Comparison of ENCODE assay signal across 26 cellular contexts in genomic region chr1:169764919-169765318, GRCh38. TPM values are rescaled to one million over a fixed set of nuclear protein-coding genes. Genes with fewer than 3 reads are reported as not detected.
DNase-seq lines count a peak whose midpoint lies in the region; ATAC-seq, FAIRE-seq and TF ChIP-seq lines count a peak whose summit lies in the region.
"Had no signal": no experiment of that assay in that cellular context is flagged by ENCODE, and none has a peak within 500 bp of the region (broad histone marks: within the 10 kb centered on the region; RNA-seq: fewer than 3 reads in every experiment).

No MANE protein-coding gene starts in this region.

- peaks cover 0 to 14% (median 3%) of the 10 kb centered on the region in 3 donors for H3K27me3 Mint-ChIP-seq in immature natural killer cell (ENCODE audit: low read depth in 3 of 3)

- no TSS peak for BruUV-seq in K562 (replicated peaks; lab: Mats Ljungman, UMichigan)

- TF ChIP-seq RAD21 in A549 (conservative IDR thresholded peaks at IDR 0.05 in 1 of 2, IDR thresholded peaks at IDR 0.05 in 1 of 2) = no peak
- TF ChIP-seq RAD21 in K562 (CRISPR knock-in tag; conservative IDR thresholded peaks at IDR 0.05 in 1 of 2, IDR thresholded peaks at IDR 0.05 in 1 of 2) = no peak
- TF ChIP-seq RAD21 in liver (IDR thresholded peaks at IDR 0.05) = no peak

- FAIRE-seq in A549 (lab: Jason Lieb, UNC) = no peak
- FAIRE-seq in K562 (lab: Jason Lieb, UNC) = no peak
- FAIRE-seq: G401.6, GM12891, GM19239 had no signal

- H3K27ac ChIP-seq in A549 = no peak overlapping the region
- H3K27ac ChIP-seq in K562 (ENCODE audit: extremely low read depth, low read depth, low read length) = no peak overlapping the region
- peak overlapping the region in 1 of 2 donors; percentile 20 for H3K27ac ChIP-seq in liver (ENCODE audit: low read depth in 1 of 2, low read length in 2 of 2)
- H3K27ac ChIP-seq: 22Rv1, BLaER1 had no signal

- intact Hi-C loops in K562 (cut with micrococcal nuclease) = no loop called here

- no peaks in the 10 kb centered on the region for H3K79me2 ChIP-seq in K562 (ENCODE audit: control insufficient read depth, insufficient read depth, low read length)

- H3K36me3 ChIP-seq in K562 (ENCODE audit: control insufficient read depth, insufficient read depth, low read length) (no peaks in the 10 kb centered on the region), liver (ENCODE audit: control insufficient read depth in 4 of 4, insufficient read depth in 3 of 4, low read depth in 1 of 4, low read length in 3 of 4) (no peaks in the 10 kb centered on the region)
- H3K36me3 ChIP-seq: BE2C, BLaER1 had no signal

- H3K9me3 ChIP-seq in A549 (no peaks in the 10 kb centered on the region), K562 (replicated peaks; ENCODE audit: control insufficient read depth, insufficient read depth, low read depth, low read length) (no peaks in the 10 kb centered on the region), liver (ENCODE audit: control insufficient read depth in 4 of 4, low read length in 3 of 4) (no peaks in the 10 kb centered on the region)
- H3K9me3 ChIP-seq: BE2C, BLaER1 had no signal

- TF ChIP-seq EP300 in A549 (IDR thresholded peaks at IDR 0.05) = no peak
- no peak for TF ChIP-seq EP300 in K562 (IDR thresholded peaks at IDR 0.05; ENCODE audit: low read length)

- CTCF ChIA-PET in A549 (lab: Yijun Ruan, JAX) (interaction anchor here (1.3 kb wide), 1 partner anchor 13 kb away, joined by 3 read pairs; no protein-coding TSS in a partner anchor), K562 (lab: Yijun Ruan, JAX; ENCODE audit: low intra/inter-chr PET ratio) (no interaction called here)

- H3K4me2 ChIP-seq in A549 = no peak overlapping the region
- no peak overlapping the region for H3K4me2 ChIP-seq in K562 (ENCODE audit: insufficient read depth, low read length)
- H3K4me2 ChIP-seq: BLaER1 had no signal

- POLR2A ChIA-PET in A549 (lab: Yijun Ruan, JAX) (no interaction called here), K562 (lab: Yijun Ruan, JAX) (interaction anchor here (1.2 kb wide), 1 partner anchor 10 kb away, joined by 5 read pairs; no protein-coding TSS in a partner anchor)

- H3K4me1 ChIP-seq in A549 = no peaks in the 10 kb centered on the region
- no peaks in the 10 kb centered on the region for H3K4me1 ChIP-seq in K562 (replicated peaks in 1 of 2; ENCODE audit: control insufficient read depth in 2 of 2, insufficient read depth in 2 of 2, low read length in 2 of 2)
- H3K4me1 ChIP-seq in liver (ENCODE audit: control insufficient read depth in 4 of 4, insufficient read depth in 4 of 4, low read length in 3 of 4) = peaks cover 0 to 25% (median 5%) of the 10 kb centered on the region in 4 donors
- H3K4me1 ChIP-seq: BE2C, BLaER1 had no signal

- no peak overlapping the region for H3K4me3 Mint-ChIP-seq in immature natural killer cell
- H3K4me3 Mint-ChIP-seq: CD14-positive monocyte; CD4-positive, alpha-beta memory T cell; CD4-positive, CD25-positive, alpha-beta regulatory T cell; CD8-positive, alpha-beta memory T cell had no signal

- no peak overlapping the region for H3K27ac Mint-ChIP-seq in immature natural killer cell
- H3K27ac Mint-ChIP-seq: CD14-positive monocyte; CD4-positive, alpha-beta memory T cell; CD4-positive, CD25-positive, alpha-beta regulatory T cell; CD8-positive, alpha-beta memory T cell had no signal

- H3K4me3 ChIP-seq in A549 (no peak overlapping the region), K562 (no peak overlapping the region), liver (ENCODE audit: low read depth in 1 of 3, low read length in 3 of 3) (peak overlapping the region in 2 of 3 donors; percentile 40 to 47)
- H3K4me3 ChIP-seq: BLaER1 had no signal

- DNase-seq in A549 (ENCODE audit: low read depth in 1 of 2, low spot score in 1 of 2) (no peak), K562 (ENCODE audit: extremely low read depth in 1 of 4, low spot score in 3 of 4) (no peak), immature natural killer cell (no peak), DMS53 (lab: John Stamatoyannopoulos, UW) (no peak), dedifferentiated amniotic fluid mesenchymal stem cell (ENCODE audit: extremely low spot score) (no peak)
- DNase-seq: ACHN; BE2C; C1 segment of cervical spinal cord; CD4-positive, alpha-beta memory T cell; CD4-positive, CD25-positive, alpha-beta regulatory T cell; CD8-positive, alpha-beta memory T cell; COR-L47; DMS 273 treated with DMSO at 0.1 percent for 48 hours; DMS153; DMS79 treated with DMSO at 0.1 percent for 48 hours; GF-D8 had no signal

- 6% methylated on average over 1 of the region's 1 CpG for WGBS in A549 (ENCODE audit: missing lambda C conversion rate)
- 0% methylated on average over 1 of the region's 1 CpG for WGBS in K562 (ENCODE audit: insufficient coverage, low coverage, missing lambda C conversion rate)
- WGBS in liver = 66% methylated on average over 1 of the region's 1 CpG

- no peaks in the 10 kb centered on the region for H3K9me3 Mint-ChIP-seq in immature natural killer cell
- H3K9me3 Mint-ChIP-seq: CD4-positive, alpha-beta memory T cell; CD4-positive, CD25-positive, alpha-beta regulatory T cell; CD8-positive, alpha-beta memory T cell had no signal

- TF ChIP-seq POLR2A in A549 (IDR thresholded peaks at IDR 0.05; ENCODE audit: low read length) (no peak), K562 (conservative IDR thresholded peaks at IDR 0.05) (no peak)

- H2AFZ ChIP-seq in K562 (ENCODE audit: low read depth, low read length) = no peak overlapping the region

- H3K4me1 Mint-ChIP-seq in immature natural killer cell = no peaks in the 10 kb centered on the region
- H3K4me1 Mint-ChIP-seq: CD14-positive monocyte; CD8-positive, alpha-beta memory T cell had no signal

- TF ChIP-seq CTCF in A549 (IDR thresholded peaks at IDR 0.05) (no peak), K562 (IDR thresholded peaks at IDR 0.05 in 2 of 3, conservative IDR thresholded peaks at IDR 0.05 in 1 of 3; ENCODE audit: insufficient read depth in 2 of 3, low read depth in 1 of 3, low read length in 3 of 3) (no peak), liver (IDR thresholded peaks at IDR 0.05; ENCODE audit: low read depth, low read length, missing input control) (no peak)

- no peaks in the 10 kb centered on the region for H3K9me1 ChIP-seq in K562 (ENCODE audit: control insufficient read depth, insufficient read depth, low read length)

- H3K36me3 Mint-ChIP-seq in immature natural killer cell = no peaks in the 10 kb centered on the region
- H3K36me3 Mint-ChIP-seq: CD14-positive monocyte; CD4-positive, alpha-beta memory T cell; CD4-positive, CD25-positive, alpha-beta regulatory T cell had no signal

- in situ Hi-C loops in K562 (cut with MboI) = no loop called here

- ATAC-seq in A549 = no peak
- ATAC-seq in K562 = no peak

- no peaks in the 10 kb centered on the region for H4K20me1 ChIP-seq in K562 (replicated peaks; ENCODE audit: control insufficient read depth, insufficient read depth, low read length)
- H4K20me1 ChIP-seq: BLaER1 had no signal

- no peak overlapping the region for H3K9ac ChIP-seq in K562 (ENCODE audit: insufficient read depth in 1 of 2, low read depth in 2 of 2, low read length in 2 of 2)
- no peak overlapping the region for H3K9ac ChIP-seq in liver (ENCODE audit: low read depth in 1 of 2, low read length in 2 of 2)
- H3K9ac ChIP-seq: BLaER1 had no signal

- H3K27me3 ChIP-seq in K562 (ENCODE audit: control insufficient read depth in 2 of 2, insufficient read depth in 2 of 2, low read length in 2 of 2) (peaks cover 0 to 6% of the 10 kb centered on the region in 2 experiments; a peak in 2 of 5 replicates), liver (ENCODE audit: control insufficient read depth in 4 of 4, insufficient read depth in 4 of 4, low read length in 3 of 4) (no peaks in the 10 kb centered on the region)
- H3K27me3 ChIP-seq: BLaER1 had no signal

RNA-seq across cellular contexts. Expression of gene METTL18, which starts 29.8 kb away (rescaled TPM):
- 7.2 and 11.4 TPM in 2 replicates for polyA plus RNA-seq in A549 (2011; rRNA removed)
- 1.2 and 1.3 TPM in 2 replicates for polyA plus RNA-seq in A549 (2012; cell fraction: cytosol; rRNA removed)
- 0.46 and 0.76 TPM in 2 replicates for polyA plus RNA-seq in A549 (2012; cell fraction: nucleus; rRNA removed)
- 7.3 to 7.8 TPM (median 7.5 TPM) in 3 replicates for polyA plus RNA-seq in A549 (2017; fragmentation: RNase III; extraction: RNeasy Plus Mini Kit Qiagen cat#74134 plus additional on column Dnase treatment)
- 0.97 and 1.7 TPM in 2 replicates for polyA minus RNA-seq in A549 (2011; rRNA and poly(A)+ RNA removed)
- total RNA-seq in K562 (2011; cell fraction: chromatin; rRNA removed; ENCODE audit: low replicate concordance) = 2.8 and 11.2 TPM in 2 replicates
- 2.7 and 3.3 TPM in 2 replicates for total RNA-seq in K562 (2011; cell fraction: nucleolus; rRNA removed)
- total RNA-seq in K562 (2011; cell fraction: nucleoplasm; rRNA removed) = 5.2 and 5.3 TPM in 2 replicates
- total RNA-seq in K562 (2014; rRNA removed) = 9.5 TPM in 2 replicates
- 20.8 and 23.5 TPM in 2 replicates for total RNA-seq in K562 (2014; rRNA removed; fragmentation: Illumina TruSeq; extraction: Trizol)
- 12.9 and 14.7 TPM in 2 replicates for total RNA-seq in K562 (2015; rRNA removed; fragmentation: Illumina TruSeq; extraction: Trizol)
- total RNA-seq in K562 (2021) = 9.9 and 11.7 TPM in 2 replicates
- 10.7 and 16.5 TPM in 2 replicates for polyA plus RNA-seq in K562 (2011; rRNA removed)
- 1.4 and 2.2 TPM in 2 replicates for polyA plus RNA-seq in K562 (2011; cell fraction: cytosol; rRNA removed)
- polyA plus RNA-seq in K562 (2011; cell fraction: nucleus; rRNA removed) = 3.5 and 5.1 TPM in 2 replicates
- polyA plus RNA-seq in K562 (2012) = 10.5 and 11.0 TPM in 2 replicates
- polyA plus RNA-seq in K562 (2014; fragmentation: Illumina TruSeq; extraction: Trizol) = 10.6 and 13.4 TPM in 2 replicates
- 10 to 100 TPM; 36.4 to 40.2 TPM for polyA plus RNA-seq in K562 (2014; fragmentation: Nextera tagmentation; extraction: Ambion mirVana)
- polyA plus RNA-seq in K562 (2014; rRNA removed) = 12.7 and 12.8 TPM in 2 replicates
- polyA minus RNA-seq in K562 (2011; rRNA and poly(A)+ RNA removed) = 7.4 and 8.9 TPM in 2 replicates
- 3.1 and 3.7 TPM in 2 replicates for polyA minus RNA-seq in K562 (2011; cell fraction: cytosol; rRNA and poly(A)+ RNA removed)
- polyA minus RNA-seq in K562 (2011; cell fraction: nucleus; rRNA and poly(A)+ RNA removed) = 5.5 and 10.3 TPM in 2 replicates
- 1 to 10 TPM; 2.9 to 3.5 TPM for total RNA-seq in liver
- polyA plus RNA-seq in liver = 1 to 10 TPM; 2.1 to 5.0 TPM
- polyA plus RNA-seq in immature natural killer cell = 10 to 100 TPM; 18.8 to 27.3 (median 22.7) TPM

RNA-seq across cellular contexts. Expression of gene SELE, which starts 31.0 kb away (rescaled TPM):
- not detected in 2 replicates for polyA plus RNA-seq in A549 (2011; rRNA removed)
- polyA plus RNA-seq in A549 (2012; cell fraction: cytosol; rRNA removed) = not detected in 2 replicates
- polyA plus RNA-seq in A549 (2012; cell fraction: nucleus; rRNA removed) = not detected in 2 replicates
- not detected in 3 replicates for polyA plus RNA-seq in A549 (2017; fragmentation: RNase III; extraction: RNeasy Plus Mini Kit Qiagen cat#74134 plus additional on column Dnase treatment)
- not detected in 2 replicates for polyA minus RNA-seq in A549 (2011; rRNA and poly(A)+ RNA removed)
- total RNA-seq in K562 (2011; cell fraction: chromatin; rRNA removed; ENCODE audit: low replicate concordance) = not detected in 2 replicates
- not detected in 2 replicates for total RNA-seq in K562 (2011; cell fraction: nucleolus; rRNA removed)
- total RNA-seq in K562 (2011; cell fraction: nucleoplasm; rRNA removed) = not detected in 2 replicates
- not detected in 2 replicates for total RNA-seq in K562 (2014; rRNA removed)
- total RNA-seq in K562 (2014; rRNA removed; fragmentation: Illumina TruSeq; extraction: Trizol) = not detected in 2 replicates
- total RNA-seq in K562 (2015; rRNA removed; fragmentation: Illumina TruSeq; extraction: Trizol) = not detected in 2 replicates
- not detected in 2 replicates for total RNA-seq in K562 (2021)
- not detected in 2 replicates for polyA plus RNA-seq in K562 (2011; rRNA removed)
- polyA plus RNA-seq in K562 (2011; cell fraction: cytosol; rRNA removed) = not detected in 2 replicates
- polyA plus RNA-seq in K562 (2011; cell fraction: nucleus; rRNA removed) = not detected in 2 replicates
- not detected in 2 replicates for polyA plus RNA-seq in K562 (2012)
- polyA plus RNA-seq in K562 (2014; fragmentation: Illumina TruSeq; extraction: Trizol) = not detected in 2 replicates
- polyA plus RNA-seq in K562 (2014; fragmentation: Nextera tagmentation; extraction: Ambion mirVana) = under 1 TPM in 1 of 2 experiments, not detected in 1; 0.08 TPM
- polyA plus RNA-seq in K562 (2014; rRNA removed) = not detected in 2 replicates
- polyA minus RNA-seq in K562 (2011; rRNA and poly(A)+ RNA removed) = not detected in 2 replicates
- polyA minus RNA-seq in K562 (2011; cell fraction: cytosol; rRNA and poly(A)+ RNA removed) = not detected in 2 replicates
- not detected in 2 replicates for polyA minus RNA-seq in K562 (2011; cell fraction: nucleus; rRNA and poly(A)+ RNA removed)
- 1 to 10 TPM in 1 of 2 donors, under 1 TPM in 1; 0.09 to 3.4 TPM for total RNA-seq in liver
- 1 to 10 TPM; 3.1 to 4.2 TPM for polyA plus RNA-seq in liver
- not detected for polyA plus RNA-seq in immature natural killer cell
- total RNA-seq: A172; A673; CD4-positive, alpha-beta memory T cell; CD4-positive, CD25-positive, alpha-beta regulatory T cell; CD8-positive, alpha-beta memory T cell had no signal
- polyA plus RNA-seq: AG04450; CD14-positive monocyte; CD4-positive, alpha-beta memory T cell had no signal

RNA-seq across cellular contexts. Expression of gene SELL, which starts 53.5 kb away (rescaled TPM):
- polyA plus RNA-seq in A549 (2011; rRNA removed) = 0.22 and 0.39 TPM in 2 replicates
- polyA plus RNA-seq in A549 (2012; cell fraction: cytosol; rRNA removed) = 0.04 and 0.05 TPM in 2 replicates
- polyA plus RNA-seq in A549 (2012; cell fraction: nucleus; rRNA removed) = 0.13 TPM in 1 of 2 replicates, not detected in the other
- polyA plus RNA-seq in A549 (2017; fragmentation: RNase III; extraction: RNeasy Plus Mini Kit Qiagen cat#74134 plus additional on column Dnase treatment) = 0.10 to 0.39 TPM (median 0.20 TPM) in 3 replicates
- polyA minus RNA-seq in A549 (2011; rRNA and poly(A)+ RNA removed) = 0.33 TPM in 1 of 2 replicates, not detected in the other
- total RNA-seq in K562 (2011; cell fraction: chromatin; rRNA removed; ENCODE audit: low replicate concordance) = not detected in 2 replicates
- not detected in 2 replicates for total RNA-seq in K562 (2011; cell fraction: nucleolus; rRNA removed)
- not detected in 2 replicates for total RNA-seq in K562 (2011; cell fraction: nucleoplasm; rRNA removed)
- not detected in 2 replicates for total RNA-seq in K562 (2014; rRNA removed)
- not detected in 2 replicates for total RNA-seq in K562 (2014; rRNA removed; fragmentation: Illumina TruSeq; extraction: Trizol)
- not detected in 2 replicates for total RNA-seq in K562 (2015; rRNA removed; fragmentation: Illumina TruSeq; extraction: Trizol)
- 0.51 and 1.1 TPM in 2 replicates for total RNA-seq in K562 (2021)
- polyA plus RNA-seq in K562 (2011; rRNA removed) = not detected in 2 replicates
- polyA plus RNA-seq in K562 (2011; cell fraction: cytosol; rRNA removed) = not detected in 2 replicates
- not detected in 2 replicates for polyA plus RNA-seq in K562 (2011; cell fraction: nucleus; rRNA removed)
- not detected in 2 replicates for polyA plus RNA-seq in K562 (2012)
- not detected in 2 replicates for polyA plus RNA-seq in K562 (2014; fragmentation: Illumina TruSeq; extraction: Trizol)
- not detected for polyA plus RNA-seq in K562 (2014; fragmentation: Nextera tagmentation; extraction: Ambion mirVana)
- polyA plus RNA-seq in K562 (2014; rRNA removed) = not detected in 2 replicates
- not detected in 2 replicates for polyA minus RNA-seq in K562 (2011; rRNA and poly(A)+ RNA removed)
- not detected in 2 replicates for polyA minus RNA-seq in K562 (2011; cell fraction: cytosol; rRNA and poly(A)+ RNA removed)
- polyA minus RNA-seq in K562 (2011; cell fraction: nucleus; rRNA and poly(A)+ RNA removed) = not detected in 2 replicates
- total RNA-seq in liver = 1 to 10 TPM; 7.2 to 9.9 TPM
- polyA plus RNA-seq in liver = 1 to 10 TPM; 1.5 to 2.4 TPM
- 1,000 to 10,000 TPM; 1,217 to 1,884 (median 1,329) TPM for polyA plus RNA-seq in immature natural killer cell
- total RNA-seq: A172, A673 had no signal

Comparison
In these comparisons a context has a peak if more than half of its experiments do, and no peak if none do; other contexts are left out.
1. H3K4me3 ChIP-seq: peak in liver (2 of 3); none in A549 (single experiment) and K562 (single experiment).
2. RNA of gene SELL, which starts 53.5 kb away (polyA plus RNA-seq): 1,217 to 1,884 TPM in immature natural killer cell; 1.5 to 2.4 TPM in liver, 0.04 to 0.39 TPM in A549 and not detected in K562; every median in the first group is over 100 times any median in the second.
3. Of the 35 proteins assayed by ChIP-seq in both K562 and A549: peak only in K562: none; only in A549: MAFK; in both: none; in neither: 34.